33 cellular contexts compared by ENCODE assay signal in genomic region chr13:33089311-33089710, GRCh38.
"Had no signal": no experiment of that assay in that cellular context is flagged by ENCODE, and none has a peak within 500 bp of the region (broad histone marks: within the 10 kb centered on the region; RNA-seq: fewer than 3 reads in every experiment).

No MANE protein-coding gene starts in this region.

- H3K9me3 Mint-ChIP-seq: activated T-cell treated with anti-CD3 and anti-CD28 coated beads, Interleukin-2, amount 50 U/mL, for 4 hours; activated T-helper 2 cell treated with anti-CD3 and anti-CD28 coated beads, Interferon-gamma antibody, Interleukin-2, Interleukin-4, amounts not matched to agents 10 μg/mL and 5 μg/mL and 100 μg/mL, durations not matched to agents 14 hours and 24 hours and 36 hours; central memory CD8-positive, alpha-beta T cell; effector memory CD8-positive, alpha-beta T cell; stimulated activated naive CD8-positive, alpha-beta T cell treated with anti-CD3 and anti-CD28 coated beads, Interleukin-15, Interleukin-2, amounts not matched to agents 100 ng/mL and 50 ng/mL, for 24 hours had no signal

- H3K27ac Mint-ChIP-seq: activated naive CD8-positive, alpha-beta T cell; activated T-helper 2 cell treated with anti-CD3 and anti-CD28 coated beads, Interferon-gamma antibody, Interleukin-2, Interleukin-4, amounts not matched to agents 10 μg/mL and 5 μg/mL and 100 μg/mL, durations not matched to agents 14 hours and 24 hours and 36 hours; effector memory CD8-positive, alpha-beta T cell; immature natural killer cell; natural killer cell; stimulated activated naive CD8-positive, alpha-beta T cell treated with anti-CD3 and anti-CD28 coated beads, Interleukin-15, Interleukin-2, amounts not matched to agents 100 ng/mL and 50 ng/mL, for 24 hours; WTC11 had no signal

- H3K27me3 ChIP-seq: adrenal gland, ascending aorta, brain microvascular endothelial cell, colonic mucosa, dorsolateral prefrontal cortex, hepatocyte, neutrophil, ovary, right atrium auricular region, thyroid gland, upper lobe of right lung had no signal

- ATAC-seq: activated T-cell treated with anti-CD3 and anti-CD28 coated beads, Interleukin-2, amount 50 U/mL, for 4 hours; effector memory CD8-positive, alpha-beta T cell; esophagus mucosa; left lobe of liver; lower lobe of right lung; natural killer cell; upper lobe of right lung; WTC11 had no signal

- H3K27ac ChIP-seq: adrenal gland, ascending aorta, brain microvascular endothelial cell, colonic mucosa, dorsolateral prefrontal cortex, hepatocyte, lower lobe of right lung, neutrophil, ovary, right atrium auricular region, thyroid gland, upper lobe of right lung had no signal

- H3K79me2 ChIP-seq: hepatocyte had no signal

- H3K4me1 Mint-ChIP-seq: central memory CD8-positive, alpha-beta T cell; immature natural killer cell; natural killer cell had no signal

- H3K4me2 ChIP-seq: hepatocyte had no signal

- H2AFZ ChIP-seq: hepatocyte had no signal

- H3K36me3 Mint-ChIP-seq: activated naive CD8-positive, alpha-beta T cell; natural killer cell; WTC11 had no signal

- FAIRE-seq: endothelial cell of umbilical vein, frontal cortex had no signal

- DNase-seq: activated CD4-positive, alpha-beta T cell treated with anti-CD3 and anti-CD28 coated beads, Interleukin-2, amount 50 U/mL, for 48 hours; activated CD8-positive, alpha-beta memory T cell treated with anti-CD3 and anti-CD28 coated beads, Interleukin-2, amount 50 U/mL, for 48 hours; activated naive CD4-positive, alpha-beta T cell; activated T-cell treated with anti-CD3 and anti-CD28 coated beads, Interleukin-2, amount 50 U/mL, for 4 hours; adrenal gland; brain microvascular endothelial cell; colonic mucosa; dorsolateral prefrontal cortex; effector memory CD8-positive, alpha-beta T cell; glutamatergic neuron; immature natural killer cell; lower lobe of right lung; natural killer cell; ovary; stimulated activated CD4-positive, alpha-beta T cell treated with anti-CD3 and anti-CD28 coated beads, Interleukin-1b, Interleukin-23, amount 100 ng/mL, for 48 hours; substantia nigra; T-helper 9 cell; thyroid gland; upper lobe of right lung had no signal

- H3K4me1 ChIP-seq: ascending aorta, colonic mucosa, thyroid gland had no signal

- H3K4me3 ChIP-seq: adrenal gland, ascending aorta, colonic mucosa, dorsolateral prefrontal cortex, hepatocyte, lower lobe of right lung, ovary, prostate gland, right atrium auricular region, thyroid gland, upper lobe of right lung had no signal

- H3K4me3 Mint-ChIP-seq: activated naive CD8-positive, alpha-beta T cell; activated T-cell treated with anti-CD3 and anti-CD28 coated beads, Interleukin-2, amount 50 U/mL, for 4 hours; central memory CD8-positive, alpha-beta T cell; effector memory CD8-positive, alpha-beta T cell; immature natural killer cell; natural killer cell; stimulated activated naive CD8-positive, alpha-beta T cell treated with anti-CD3 and anti-CD28 coated beads, Interleukin-15, Interleukin-2, amounts not matched to agents 100 ng/mL and 50 ng/mL, for 24 hours; WTC11 had no signal

- H3K36me3 ChIP-seq: adrenal gland, ascending aorta, brain microvascular endothelial cell, colonic mucosa, lower lobe of right lung, neutrophil, ovary, prostate gland, right atrium auricular region, thyroid gland, upper lobe of right lung had no signal
